Comparison of ENCODE assay signal across 24 cellular contexts in genomic region chr14:37237094-37237493, GRCh38. TPM values are rescaled to one million over a fixed set of nuclear protein-coding genes. Genes with fewer than 3 reads are reported as not detected.
DNase-seq lines count a peak whose midpoint lies in the region; ATAC-seq, FAIRE-seq and TF ChIP-seq lines count a peak whose summit lies in the region.
"Had no signal": no experiment of that assay in that cellular context is flagged by ENCODE, and none has a peak within 500 bp of the region (broad histone marks: within the 10 kb centered on the region; RNA-seq: fewer than 3 reads in every experiment).

No MANE protein-coding gene starts in this region.

- intact Hi-C loops in K562 (cut with micrococcal nuclease) = loop anchor here (10.0 kb wide), 1 partner anchor 592 kb away; no protein-coding TSS in a partner anchor

- H2AFZ ChIP-seq in K562 (ENCODE audit: low read depth, low read length) (no peak overlapping the region), mesenchymal stem cell (ENCODE audit: low read depth, low read length) (no peak overlapping the region)
- H2AFZ ChIP-seq: GM23248 had no signal

- no peak for TF ChIP-seq RAD21 in K562 (CRISPR knock-in tag; conservative IDR thresholded peaks at IDR 0.05 in 1 of 2, IDR thresholded peaks at IDR 0.05 in 1 of 2)

- H4K20me1 ChIP-seq in K562 (replicated peaks; ENCODE audit: control insufficient read depth, insufficient read depth, low read length) = no peaks in the 10 kb centered on the region
- H4K20me1 ChIP-seq: BLaER1 treated with 17β-estradiol and CSF1 and Interleukin-3, amounts not matched to agents 10 nM and 100 nM had no signal

- H2BK15ac ChIP-seq in mesenchymal stem cell (ENCODE audit: low read depth, poor library complexity, severe bottlenecking) = peak overlapping the region; percentile 7

- H3K4me3 ChIP-seq in K562 (no peak overlapping the region), mesenchymal stem cell (ENCODE audit: insufficient read depth in 1 of 2, low read depth in 1 of 2, low read length in 2 of 2) (no peak overlapping the region)
- H3K4me3 ChIP-seq: A549; BLaER1 treated with 17β-estradiol and CSF1 and Interleukin-3, amounts not matched to agents 10 nM and 100 nM; GM23248 had no signal

- peaks cover 13% of the 10 kb centered on the region for H3K79me1 ChIP-seq in mesenchymal stem cell (replicated peaks; ENCODE audit: low read length, poor library complexity, severe bottlenecking)

- no peaks in the 10 kb centered on the region for H3K36me3 Mint-ChIP-seq in stimulated activated memory B cell treated with anti-CD40 and anti-IgM and Interleukin-4, amounts not matched to agents 10 μg/mL and 1 μg/mL and 100 μg/mL, for 72 hours
- H3K36me3 Mint-ChIP-seq: CD4-positive, alpha-beta memory T cell had no signal

- TF ChIP-seq POLR2A in K562 (conservative IDR thresholded peaks at IDR 0.05) (no peak), erythroblast (IDR thresholded peaks at IDR 0.05; ENCODE audit: low read length) (no peak)

- no peaks in the 10 kb centered on the region for H3K9me3 ChIP-seq in K562 (replicated peaks; ENCODE audit: control insufficient read depth, insufficient read depth, low read depth, low read length)
- no peaks in the 10 kb centered on the region for H3K9me3 ChIP-seq in mesenchymal stem cell (ENCODE audit: control insufficient read depth, low read length)
- H3K9me3 ChIP-seq: A549; BE2C; BLaER1 treated with 17β-estradiol and CSF1 and Interleukin-3, amounts not matched to agents 10 nM and 100 nM had no signal

- FAIRE-seq in K562 (lab: Jason Lieb, UNC) = no peak
- FAIRE-seq: GM12891, GM18507 had no signal

- H3K36me3 ChIP-seq in K562 (ENCODE audit: control insufficient read depth, insufficient read depth, low read length) = no peaks in the 10 kb centered on the region
- H3K36me3 ChIP-seq in mesenchymal stem cell (ENCODE audit: control insufficient read depth in 1 of 2, insufficient read depth in 2 of 2, low read depth in 1 of 2, low read length in 2 of 2) = no peaks in the 10 kb centered on the region
- H3K36me3 ChIP-seq: BE2C; BLaER1 treated with 17β-estradiol and CSF1 and Interleukin-3, amounts not matched to agents 10 nM and 100 nM had no signal

- peak; percentile 63; the same call in 2 of the 3 replicates for ATAC-seq in K562
- ATAC-seq in stimulated activated memory B cell treated with anti-CD40 and anti-IgM and Interleukin-4, amounts not matched to agents 10 μg/mL and 1 μg/mL and 100 μg/mL, for 72 hours = peak; percentile 20
- ATAC-seq in HG03342 (IDR thresholded peaks at IDR 0.05; ENCODE audit: unreplicated experiment) = no peak
- ATAC-seq: HCT116 had no signal

- H3K9me1 ChIP-seq in K562 (ENCODE audit: control insufficient read depth, insufficient read depth, low read length) = no peaks in the 10 kb centered on the region

- H3K79me2 ChIP-seq in K562 (ENCODE audit: control insufficient read depth, insufficient read depth, low read length) = no peaks in the 10 kb centered on the region

- H3K4me1 ChIP-seq in K562 (replicated peaks in 1 of 2; ENCODE audit: control insufficient read depth in 2 of 2, insufficient read depth in 2 of 2, low read length in 2 of 2) = no peaks in the 10 kb centered on the region; a peak in 1 of 5 replicates
- no peaks in the 10 kb centered on the region for H3K4me1 ChIP-seq in mesenchymal stem cell (ENCODE audit: control insufficient read depth, insufficient read depth, low read depth, low read length)
- H3K4me1 ChIP-seq: A549; BE2C; BLaER1 treated with 17β-estradiol and CSF1 and Interleukin-3, amounts not matched to agents 10 nM and 100 nM had no signal

- BruUV-seq in K562 (replicated peaks; lab: Mats Ljungman, UMichigan) = no TSS peak

- no peak overlapping the region for H2BK12ac ChIP-seq in mesenchymal stem cell (ENCODE audit: low read length in 2 of 2)

- H3K18ac ChIP-seq in mesenchymal stem cell (ENCODE audit: low read depth in 1 of 2, low read length in 2 of 2) = no peak overlapping the region

- H3K4ac ChIP-seq in mesenchymal stem cell (ENCODE audit: low read depth in 1 of 2, low read length in 2 of 2) = no peak overlapping the region

- no peak overlapping the region for H2BK120ac ChIP-seq in mesenchymal stem cell (ENCODE audit: low read depth, low read length)

- TF ChIP-seq EP300 in K562 (IDR thresholded peaks at IDR 0.05; ENCODE audit: low read length) = no peak

- TF ChIP-seq CTCF in C4-2B (conservative IDR thresholded peaks at IDR 0.05) = no peak
- no peak for TF ChIP-seq CTCF in K562 (IDR thresholded peaks at IDR 0.05 in 2 of 3, conservative IDR thresholded peaks at IDR 0.05 in 1 of 3; ENCODE audit: insufficient read depth in 2 of 3, low read depth in 1 of 3, low read length in 3 of 3)

- H3K4me1 Mint-ChIP-seq in stimulated activated memory B cell treated with anti-CD40 and anti-IgM and Interleukin-4, amounts not matched to agents 10 μg/mL and 1 μg/mL and 100 μg/mL, for 72 hours = no peaks in the 10 kb centered on the region
- H3K4me1 Mint-ChIP-seq: CD4-positive, alpha-beta memory T cell had no signal

- no peak overlapping the region for H2AK5ac ChIP-seq in mesenchymal stem cell (ENCODE audit: low read length, severe bottlenecking)

- no peak overlapping the region for H3K14ac ChIP-seq in mesenchymal stem cell (ENCODE audit: low read length in 2 of 2)

- in situ Hi-C loops in K562 (cut with MboI) = no loop called here

- H3K9me3 Mint-ChIP-seq in stimulated activated memory B cell treated with anti-CD40 and anti-IgM and Interleukin-4, amounts not matched to agents 10 μg/mL and 1 μg/mL and 100 μg/mL, for 72 hours = no peaks in the 10 kb centered on the region
- H3K9me3 Mint-ChIP-seq: CD4-positive, alpha-beta memory T cell; H9 had no signal

- CTCF ChIA-PET in K562 (lab: Yijun Ruan, JAX; ENCODE audit: low intra/inter-chr PET ratio) = no interaction called here

- H3K27me3 ChIP-seq in K562 (ENCODE audit: control insufficient read depth in 2 of 2, insufficient read depth in 2 of 2, low read length in 2 of 2) (no peaks in the 10 kb centered on the region), mesenchymal stem cell (ENCODE audit: control insufficient read depth in 1 of 2, insufficient read depth in 1 of 2, low read length in 2 of 2) (no peaks in the 10 kb centered on the region)
- H3K27me3 ChIP-seq: BE2C; BLaER1 treated with 17β-estradiol and CSF1 and Interleukin-3, amounts not matched to agents 10 nM and 100 nM had no signal

- no peak overlapping the region for H4K91ac ChIP-seq in mesenchymal stem cell (ENCODE audit: low read length)

- no peak overlapping the region for H3K4me2 ChIP-seq in K562 (ENCODE audit: insufficient read depth, low read length)
- H3K4me2 ChIP-seq in mesenchymal stem cell (ENCODE audit: low read length, poor library complexity, severe bottlenecking) = no peak overlapping the region
- H3K4me2 ChIP-seq: A549; BLaER1 treated with 17β-estradiol and CSF1 and Interleukin-3, amounts not matched to agents 10 nM and 100 nM had no signal

- H3K9ac ChIP-seq in K562 (ENCODE audit: insufficient read depth in 1 of 2, low read depth in 2 of 2, low read length in 2 of 2) (no peak overlapping the region), mesenchymal stem cell (ENCODE audit: low read length) (no peak overlapping the region)
- H3K9ac ChIP-seq: BLaER1 treated with 17β-estradiol and CSF1 and Interleukin-3, amounts not matched to agents 10 nM and 100 nM; GM23248 had no signal

- no peak overlapping the region for H4K8ac ChIP-seq in mesenchymal stem cell (ENCODE audit: low read length)

- H3K27ac ChIP-seq in C4-2B = peak overlapping the region; percentile 12; the same call in 1 of the 2 replicates
- no peak overlapping the region for H3K27ac ChIP-seq in K562 (ENCODE audit: extremely low read depth, low read depth, low read length)
- no peak overlapping the region for H3K27ac ChIP-seq in mesenchymal stem cell (ENCODE audit: low read length, poor library complexity, severe bottlenecking)
- H3K27ac ChIP-seq: A549; BLaER1 treated with 17β-estradiol and CSF1 and Interleukin-3, amounts not matched to agents 10 nM and 100 nM; GM23248 had no signal

- H3K23ac ChIP-seq in mesenchymal stem cell (ENCODE audit: low read length in 2 of 2) = no peak overlapping the region

- H3K27ac Mint-ChIP-seq in stimulated activated memory B cell treated with anti-CD40 and anti-IgM and Interleukin-4, amounts not matched to agents 10 μg/mL and 1 μg/mL and 100 μg/mL, for 72 hours = no peak overlapping the region
- H3K27ac Mint-ChIP-seq: CD4-positive, alpha-beta memory T cell had no signal

- DNase-seq in K562 (ENCODE audit: extremely low read depth in 1 of 4, low spot score in 3 of 4) (no peak), mesenchymal stem cell (no peak), erythroblast (lab: John Stamatoyannopoulos, UW) (no peak)
- DNase-seq in stimulated activated CD4-positive, alpha-beta T cell treated with anti-CD3 and anti-CD28 coated beads, Interleukin-2, amount 100 ng/mL, for 48 hours = no peak
- DNase-seq: 8988T; ACHN; AML-193; BE2C; Calu3; CD4-positive, alpha-beta memory T cell; COR-L47; DMS53; DMS79 treated with DMSO at 0.1 percent for 48 hours; GF-D8; GM23248; H9 had no signal

- POLR2A ChIA-PET in K562 (lab: Yijun Ruan, JAX) = no interaction called here

- no peaks in the 10 kb centered on the region for H3K27me3 Mint-ChIP-seq in stimulated activated memory B cell treated with anti-CD40 and anti-IgM and Interleukin-4, amounts not matched to agents 10 μg/mL and 1 μg/mL and 100 μg/mL, for 72 hours

- no peak overlapping the region for H2BK5ac ChIP-seq in mesenchymal stem cell (ENCODE audit: low read depth, low read length, poor library complexity, severe bottlenecking)

- no peak overlapping the region for H3K4me3 Mint-ChIP-seq in stimulated activated memory B cell treated with anti-CD40 and anti-IgM and Interleukin-4, amounts not matched to agents 10 μg/mL and 1 μg/mL and 100 μg/mL, for 72 hours
- H3K4me3 Mint-ChIP-seq: CD4-positive, alpha-beta memory T cell; H9 had no signal

RNA-seq across cellular contexts. Expression of gene MIPOL1, which starts 39.4 kb away (rescaled TPM):
- 16.2 and 80.1 TPM in 2 replicates for total RNA-seq in K562 (2011; cell fraction: chromatin; rRNA removed; ENCODE audit: low replicate concordance)
- 8.0 and 9.2 TPM in 2 replicates for total RNA-seq in K562 (2011; cell fraction: nucleolus; rRNA removed)
- 15.2 and 29.5 TPM in 2 replicates for total RNA-seq in K562 (2011; cell fraction: nucleoplasm; rRNA removed)
- 8.2 and 9.8 TPM in 2 replicates for total RNA-seq in K562 (2014; rRNA removed)
- total RNA-seq in K562 (2014; rRNA removed; fragmentation: Illumina TruSeq; extraction: Trizol) = 21.9 and 22.2 TPM in 2 replicates
- 16.8 and 21.1 TPM in 2 replicates for total RNA-seq in K562 (2015; rRNA removed; fragmentation: Illumina TruSeq; extraction: Trizol)
- total RNA-seq in K562 (2021) = 14.5 and 14.9 TPM in 2 replicates
- polyA plus RNA-seq in K562 (2011; rRNA removed) = 7.1 and 10.1 TPM in 2 replicates
- 0.95 and 1.4 TPM in 2 replicates for polyA plus RNA-seq in K562 (2011; cell fraction: cytosol; rRNA removed)
- 6.7 and 9.6 TPM in 2 replicates for polyA plus RNA-seq in K562 (2011; cell fraction: nucleus; rRNA removed)
- polyA plus RNA-seq in K562 (2012) = 5.5 and 9.7 TPM in 2 replicates
- polyA plus RNA-seq in K562 (2014; fragmentation: Illumina TruSeq; extraction: Trizol) = 11.4 and 12.4 TPM in 2 replicates
- polyA plus RNA-seq in K562 (2014; fragmentation: Nextera tagmentation; extraction: Ambion mirVana) = 1 to 10 TPM; 6.7 to 9.5 TPM
- 14.7 and 15.2 TPM in 2 replicates for polyA plus RNA-seq in K562 (2014; rRNA removed)
- polyA minus RNA-seq in K562 (2011; rRNA and poly(A)+ RNA removed) = 30.3 and 36.4 TPM in 2 replicates
- polyA minus RNA-seq in K562 (2011; cell fraction: cytosol; rRNA and poly(A)+ RNA removed) = 7.3 and 7.9 TPM in 2 replicates
- polyA minus RNA-seq in K562 (2011; cell fraction: nucleus; rRNA and poly(A)+ RNA removed) = 28.9 and 63.2 TPM in 2 replicates
- polyA plus RNA-seq in mesenchymal stem cell (2013, experiment 1 of 2) = 11.6 TPM
- 11.1 TPM for polyA plus RNA-seq in mesenchymal stem cell (2013, experiment 2 of 2)
